Comparison of ENCODE assay signal across 29 cellular contexts in genomic region chr10:131277278-131277677, GRCh38. TPM values are rescaled to one million over a fixed set of nuclear protein-coding genes. Genes with fewer than 3 reads are reported as not detected.
"Had no signal": no experiment of that assay in that cellular context is flagged by ENCODE, and none has a peak within 500 bp of the region (broad histone marks: within the 10 kb centered on the region; RNA-seq: fewer than 3 reads in every experiment).

No MANE protein-coding gene starts in this region.

- H3K27me3 Mint-ChIP-seq: stimulated activated naive CD8-positive, alpha-beta T cell treated with anti-CD3 and anti-CD28 coated beads, Interleukin-15, Interleukin-2, amounts not matched to agents 100 ng/mL and 50 ng/mL, for 24 hours had no signal

- H3K36me3 Mint-ChIP-seq: naive thymus-derived CD8-positive, alpha-beta T cell; neural progenitor cell; stimulated activated effector memory CD8-positive, alpha-beta T cell treated with anti-CD3 and anti-CD28 coated beads, Interleukin-12 subunit alpha, Interleukin-12 subunit beta, amount 100 ng/mL, for 72 hours had no signal

- DNase-seq: islet precursor cell; left ventricle myocardium inferior; naive thymus-derived CD8-positive, alpha-beta T cell; ovary; right lobe of liver; stimulated activated CD4-positive, alpha-beta T cell treated with anti-CD3 and anti-CD28 coated beads, Interleukin-12 subunit alpha, Interleukin-12 subunit beta, amount 100 ng/mL, for 4 hours; stimulated activated CD4-positive, alpha-beta T cell treated with anti-CD3 and anti-CD28 coated beads, Interleukin-15, amount 100 ng/mL, for 24 hours; stimulated activated CD4-positive, alpha-beta T cell treated with anti-CD3 and anti-CD28 coated beads, Interleukin-2, amount 100 ng/mL, for 24 hours; stimulated activated CD4-positive, alpha-beta T cell treated with anti-CD3 and anti-CD28 coated beads, Interleukin-4, amount 100 ng/mL, for 24 hours; stimulated activated naive CD4-positive, alpha-beta T cell; tibial artery; trophoblast cell; upper lobe of right lung had no signal

- H3K27ac Mint-ChIP-seq: naive thymus-derived CD8-positive, alpha-beta T cell; nephron; neural progenitor cell; progenitor cell of endocrine pancreas; stimulated activated effector memory CD8-positive, alpha-beta T cell treated with anti-CD3 and anti-CD28 coated beads, Interleukin-12 subunit alpha, Interleukin-12 subunit beta, amount 100 ng/mL, for 72 hours; stimulated activated naive CD8-positive, alpha-beta T cell treated with anti-CD3 and anti-CD28 coated beads, Interleukin-15, Interleukin-2, amounts not matched to agents 100 ng/mL and 50 ng/mL, for 24 hours had no signal

- H3K27me3 ChIP-seq: hepatocyte, neural progenitor cell, ovary, right atrium auricular region, right lobe of liver, tibial artery, upper lobe of right lung had no signal

- H3K4me1 ChIP-seq: left ventricle myocardium inferior, neural progenitor cell, right atrium auricular region, right lobe of liver, suprapubic skin, tibial artery, upper lobe of right lung had no signal

- H3K36me3 ChIP-seq: left ventricle myocardium inferior, neural progenitor cell, ovary, right atrium auricular region, right lobe of liver, suprapubic skin, thoracic aorta, tibial artery, upper lobe of right lung had no signal

- ATAC-seq: naive thymus-derived CD8-positive, alpha-beta T cell; right lobe of liver; stimulated activated effector memory CD8-positive, alpha-beta T cell treated with anti-CD3 and anti-CD28 coated beads, Interleukin-12 subunit alpha, Interleukin-12 subunit beta, amount 100 ng/mL, for 72 hours; upper lobe of right lung had no signal

- H3K27ac ChIP-seq: hepatocyte, left ventricle myocardium inferior, neural progenitor cell, ovary, right atrium auricular region, right lobe of liver, suprapubic skin, thoracic aorta, tibial artery, upper lobe of right lung had no signal

- H3K4me1 Mint-ChIP-seq: naive thymus-derived CD8-positive, alpha-beta T cell; nephron; neural progenitor cell; stimulated activated effector memory CD8-positive, alpha-beta T cell treated with anti-CD3 and anti-CD28 coated beads, Interleukin-12 subunit alpha, Interleukin-12 subunit beta, amount 100 ng/mL, for 72 hours had no signal

- H3K9me3 ChIP-seq: left ventricle myocardium inferior, ovary, right atrium auricular region, right lobe of liver, suprapubic skin, thoracic aorta, tibial artery, upper lobe of right lung had no signal

- H3K4me3 Mint-ChIP-seq: naive thymus-derived CD8-positive, alpha-beta T cell; nephron; neural progenitor cell; stimulated activated effector memory CD8-positive, alpha-beta T cell treated with anti-CD3 and anti-CD28 coated beads, Interleukin-12 subunit alpha, Interleukin-12 subunit beta, amount 100 ng/mL, for 72 hours; stimulated activated naive CD8-positive, alpha-beta T cell treated with anti-CD3 and anti-CD28 coated beads, Interleukin-15, Interleukin-2, amounts not matched to agents 100 ng/mL and 50 ng/mL, for 24 hours had no signal

- H3K4me3 ChIP-seq: hepatocyte, left ventricle myocardium inferior, lung, neural progenitor cell, ovary, right atrium auricular region, right lobe of liver, smooth muscle cell, suprapubic skin, thoracic aorta, tibial artery, upper lobe of right lung had no signal

- H3K9me3 Mint-ChIP-seq: nephron; neural progenitor cell; stimulated activated effector memory CD8-positive, alpha-beta T cell treated with anti-CD3 and anti-CD28 coated beads, Interleukin-12 subunit alpha, Interleukin-12 subunit beta, amount 100 ng/mL, for 72 hours; stimulated activated naive CD8-positive, alpha-beta T cell treated with anti-CD3 and anti-CD28 coated beads, Interleukin-15, Interleukin-2, amounts not matched to agents 100 ng/mL and 50 ng/mL, for 24 hours had no signal

RNA-seq across cellular contexts. Expression of gene TCERG1L, which starts 34.2 kb away (rescaled TPM):
- total RNA-seq: left ventricle myocardium inferior, mucosa of gallbladder, pulmonary artery endothelial cell, renal cortical epithelial cell, right lobe of liver, skeletal muscle tissue, smooth muscle cell, subcutaneous adipose tissue, thoracic aorta, upper lobe of right lung had no signal
